34 cellular contexts compared by ENCODE assay signal in genomic region chr21:38060533-38060932, GRCh38.
"Had no signal": no experiment of that assay in that cellular context is flagged by ENCODE, and none has a peak within 500 bp of the region (broad histone marks: within the 10 kb centered on the region; RNA-seq: fewer than 3 reads in every experiment).

No MANE protein-coding gene starts in this region.

- H3K36me3 ChIP-seq: MG63 had no signal

- H3K4me3 ChIP-seq: MG63 had no signal

- H3K9me3 ChIP-seq: MG63 had no signal

- DNase-seq: Karpas-422, Kasumi-1, MG63, MM.1S, MV-4-11, NCI-H1048, NCI-H1092, NCI-H1092 treated with DMSO at 0.1 percent for 48 hours, NCI-H1105, NCI-H1105 treated with DMSO at 0.1 percent for 48 hours, NCI-H1417, NCI-H1417 treated with DMSO at 0.1 percent for 48 hours, NCI-H1436, NCI-H1436 treated with DMSO at 0.1 percent for 48 hours, NCI-H146, NCI-H1694, NCI-H1694 treated with DMSO at 0.1 percent for 48 hours, NCI-H187, NCI-H187 treated with DMSO at 0.1 percent for 48 hours, NCI-H1930, NCI-H2029, NCI-H2029 treated with DMSO at 0.1 percent for 48 hours, NCI-H2081, NCI-H2081 treated with DMSO at 0.1 percent for 48 hours, NCI-H2107, NCI-H2171, NCI-H2171 treated with DMSO at 0.1 percent for 48 hours, NCI-H2227 treated with DMSO at 0.1 percent for 48 hours, NCI-H226, NCI-H345, NCI-H446, NCI-H446 treated with DMSO at 0.1 percent for 48 hours, NCI-H510A, NCI-H510A treated with DMSO at 0.1 percent for 48 hours had no signal

- H3K27me3 ChIP-seq: MG63 had no signal
